Comparison of ENCODE assay signal across 35 cellular contexts in the genomic region with DNA sequence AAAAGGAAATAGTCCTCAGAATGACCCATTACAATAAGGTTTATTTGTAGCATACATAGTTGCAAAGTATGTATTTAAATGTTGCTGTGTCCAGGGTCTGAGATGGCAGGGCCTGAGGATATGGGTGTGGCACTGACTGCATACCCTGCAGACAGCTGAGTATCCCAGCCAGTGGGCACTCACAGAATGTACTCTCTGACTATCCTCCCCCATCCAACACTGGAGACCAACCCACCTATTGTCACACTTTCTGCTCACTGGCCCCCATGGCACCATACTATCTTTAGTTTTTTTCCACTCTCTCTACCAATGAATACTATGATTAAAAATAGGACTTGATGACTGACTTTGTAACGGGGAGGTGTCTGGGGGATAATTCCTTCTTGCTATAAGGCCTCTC.
"Had no signal": no experiment of that assay in that cellular context is flagged by ENCODE, and none has a peak within 500 bp of the region (broad histone marks: within the 10 kb centered on the region; RNA-seq: fewer than 3 reads in every experiment).

No MANE protein-coding gene starts in this region.

- H3K4me3 ChIP-seq: adrenal gland, body of pancreas, breast epithelium had no signal

- DNase-seq: activated CD4-positive, alpha-beta memory T cell treated with anti-CD3 and anti-CD28 coated beads, Interleukin-2, amount 10 ng/mL, durations not matched to agents 7 days and 5 days; activated CD4-positive, alpha-beta T cell treated with anti-CD3 and anti-CD28 coated beads for 1 hour; activated CD4-positive, alpha-beta T cell treated with anti-CD3 and anti-CD28 coated beads for 36 hours; activated CD4-positive, alpha-beta T cell treated with anti-CD3 and anti-CD28 coated beads for 48 hours; activated CD4-positive, alpha-beta T cell treated with anti-CD3 and anti-CD28 coated beads, Interleukin-2, amount 10 ng/mL, durations not matched to agents 7 days and 5 days; activated CD4-positive, alpha-beta T cell treated with anti-CD3 and anti-CD28 coated beads, Interleukin-2, amount 50 U/mL, for 48 hours; activated CD4-positive, CD25-positive, alpha-beta regulatory T cell; activated CD8-positive, alpha-beta memory T cell treated with anti-CD3 and anti-CD28 coated beads, Interleukin-2, amount 50 U/mL, for 4 hours; activated effector memory CD4-positive, alpha-beta T cell treated with anti-CD3 and anti-CD28 coated beads, Interleukin-2, amount 50 U/mL, for 16 hours; activated gamma-delta T cell treated with Interleukin-2 at 50 U/mL for 16 hours; activated naive CD4-positive, alpha-beta T cell; activated naive CD4-positive, alpha-beta T cell treated with anti-CD3 and anti-CD28 coated beads for 36 hours; activated naive CD4-positive, alpha-beta T cell treated with anti-CD3 and anti-CD28 coated beads, Interleukin-2, amount 50 U/mL, for 16 hours; activated naive CD8-positive, alpha-beta T cell treated with anti-CD3 and anti-CD28 coated beads for 36 hours; activated T-cell treated with anti-CD3 and anti-CD28 coated beads for 4 hours; activated T-cell treated with anti-CD3 and anti-CD28 coated beads, Interleukin-2, amount 50 U/mL, for 1 hour; activated T-cell treated with anti-CD3 and anti-CD28 coated beads, Interleukin-2, amount 50 U/mL, for 4 hours; activated T-cell treated with anti-CD3 and anti-CD28 coated beads, Interleukin-2, amount 50 U/mL, for 72 hours; adrenal gland; amniotic stem cell; body of pancreas; brain microvascular endothelial cell; central memory CD4-positive, alpha-beta T cell; T-helper 1 cell; T-helper 2 cell; T-helper 9 cell; WERI-Rb-1 had no signal

- H3K36me3 Mint-ChIP-seq: activated naive CD4-positive, alpha-beta T cell treated with anti-CD3 and anti-CD28 coated beads, Interleukin-2, amount 50 U/mL, for 72 hours; activated naive CD8-positive, alpha-beta T cell treated with anti-CD3 and anti-CD28 coated beads for 36 hours; WTC11 had no signal

- H3K27me3 ChIP-seq: adrenal gland, body of pancreas, brain microvascular endothelial cell, breast epithelium had no signal

- H3K27ac Mint-ChIP-seq: activated CD4-positive, alpha-beta memory T cell treated with anti-CD3 and anti-CD28 coated beads, Interleukin-2, amount 10 ng/mL, durations not matched to agents 7 days and 5 days; activated CD4-positive, alpha-beta T cell treated with anti-CD3 and anti-CD28 coated beads for 36 hours; activated CD4-positive, alpha-beta T cell treated with anti-CD3 and anti-CD28 coated beads, Interleukin-2, amount 10 ng/mL, durations not matched to agents 7 days and 5 days; activated naive CD4-positive, alpha-beta T cell treated with anti-CD3 and anti-CD28 coated beads for 36 hours; activated naive CD4-positive, alpha-beta T cell treated with anti-CD3 and anti-CD28 coated beads, Interleukin-2, amount 50 U/mL, for 72 hours; activated naive CD8-positive, alpha-beta T cell treated with anti-CD3 and anti-CD28 coated beads for 36 hours; activated T-cell treated with anti-CD3 and anti-CD28 coated beads, Interleukin-2, amount 50 U/mL, for 72 hours; activated T-helper 1 cell treated with anti-CD3 and anti-CD28 coated beads, Interleukin-12 subunit alpha, Interleukin-12 subunit beta, Interleukin-2, Interleukin-4 antibody, amounts not matched to agents 30 ng/mL and 10 ng/mL and 1 ng/mL, durations not matched to agents 14 hours and 24 hours and 36 hours; activated T-helper 17 cell treated with anti-CD3 and anti-CD28 coated beads, Interleukin-2, amount 50 U/mL, for 72 hours; T-helper 1 cell treated with Interleukin-12 subunit alpha and Interleukin-12 subunit beta and Interleukin-4 antibody, amounts not matched to agents 30 μg/mL and 1 μg/mL, for 36 hours; T-helper 2 cell treated with Interferon-gamma antibody and Interleukin-4, amounts not matched to agents 5 μg/mL and 100 μg/mL, for 36 hours; WTC11 had no signal

- H3K9me3 Mint-ChIP-seq: activated CD4-positive, alpha-beta memory T cell treated with anti-CD3 and anti-CD28 coated beads, Interleukin-2, amount 10 ng/mL, durations not matched to agents 7 days and 5 days; activated CD4-positive, alpha-beta T cell treated with anti-CD3 and anti-CD28 coated beads, Interleukin-2, amount 10 ng/mL, durations not matched to agents 7 days and 5 days; activated naive CD4-positive, alpha-beta T cell treated with anti-CD3 and anti-CD28 coated beads for 36 hours; activated naive CD8-positive, alpha-beta T cell treated with anti-CD3 and anti-CD28 coated beads for 36 hours; activated T-helper 1 cell treated with anti-CD3 and anti-CD28 coated beads, Interleukin-12 subunit alpha, Interleukin-12 subunit beta, Interleukin-2, Interleukin-4 antibody, amounts not matched to agents 30 ng/mL and 10 ng/mL and 1 ng/mL, durations not matched to agents 14 hours and 24 hours and 36 hours; activated T-helper 17 cell treated with anti-CD3 and anti-CD28 coated beads, Interleukin-2, amount 50 U/mL, for 72 hours; T-helper 1 cell treated with Interleukin-12 subunit alpha and Interleukin-12 subunit beta and Interleukin-4 antibody, amounts not matched to agents 30 μg/mL and 1 μg/mL, for 36 hours; T-helper 2 cell treated with Interferon-gamma antibody and Interleukin-4, amounts not matched to agents 5 μg/mL and 100 μg/mL, for 36 hours had no signal

- H3K9me3 ChIP-seq: adrenal gland, body of pancreas, breast epithelium had no signal

- H3K4me1 ChIP-seq: adrenal gland, body of pancreas had no signal

- H3K27me3 Mint-ChIP-seq: activated CD4-positive, alpha-beta memory T cell treated with anti-CD3 and anti-CD28 coated beads, Interleukin-2, amount 10 ng/mL, durations not matched to agents 7 days and 5 days; activated CD4-positive, alpha-beta T cell treated with anti-CD3 and anti-CD28 coated beads for 36 hours; activated CD4-positive, alpha-beta T cell treated with anti-CD3 and anti-CD28 coated beads, Interleukin-2, amount 10 ng/mL, durations not matched to agents 7 days and 5 days; activated naive CD8-positive, alpha-beta T cell treated with anti-CD3 and anti-CD28 coated beads for 36 hours had no signal

- H3K4me1 Mint-ChIP-seq: activated CD4-positive, alpha-beta memory T cell treated with anti-CD3 and anti-CD28 coated beads, Interleukin-2, amount 10 ng/mL, durations not matched to agents 7 days and 5 days; activated CD4-positive, alpha-beta T cell treated with anti-CD3 and anti-CD28 coated beads for 36 hours; activated CD4-positive, alpha-beta T cell treated with anti-CD3 and anti-CD28 coated beads, Interleukin-2, amount 10 ng/mL, durations not matched to agents 7 days and 5 days; activated naive CD8-positive, alpha-beta T cell treated with anti-CD3 and anti-CD28 coated beads for 36 hours; activated T-helper 17 cell treated with anti-CD3 and anti-CD28 coated beads, Interleukin-2, amount 50 U/mL, for 72 hours had no signal

- H3K27ac ChIP-seq: adrenal gland, body of pancreas, brain microvascular endothelial cell, breast epithelium, WERI-Rb-1 had no signal

- H3K4me3 Mint-ChIP-seq: activated CD4-positive, alpha-beta memory T cell treated with anti-CD3 and anti-CD28 coated beads, Interleukin-2, amount 10 ng/mL, durations not matched to agents 7 days and 5 days; activated CD4-positive, alpha-beta T cell treated with anti-CD3 and anti-CD28 coated beads for 36 hours; activated CD4-positive, alpha-beta T cell treated with anti-CD3 and anti-CD28 coated beads, Interleukin-2, amount 10 ng/mL, durations not matched to agents 7 days and 5 days; activated naive CD4-positive, alpha-beta T cell treated with anti-CD3 and anti-CD28 coated beads for 36 hours; activated naive CD8-positive, alpha-beta T cell treated with anti-CD3 and anti-CD28 coated beads for 36 hours; activated T-cell treated with anti-CD3 and anti-CD28 coated beads, Interleukin-2, amount 50 U/mL, for 4 hours; activated T-cell treated with anti-CD3 and anti-CD28 coated beads, Interleukin-2, amount 50 U/mL, for 72 hours; activated T-helper 1 cell treated with anti-CD3 and anti-CD28 coated beads, Interleukin-12 subunit alpha, Interleukin-12 subunit beta, Interleukin-2, Interleukin-4 antibody, amounts not matched to agents 30 ng/mL and 10 ng/mL and 1 ng/mL, durations not matched to agents 14 hours and 24 hours and 36 hours; activated T-helper 17 cell treated with anti-CD3 and anti-CD28 coated beads, Interleukin-2, amount 50 U/mL, for 72 hours; T-helper 1 cell treated with Interleukin-12 subunit alpha and Interleukin-12 subunit beta and Interleukin-4 antibody, amounts not matched to agents 30 μg/mL and 1 μg/mL, for 36 hours; T-helper 2 cell treated with Interferon-gamma antibody and Interleukin-4, amounts not matched to agents 5 μg/mL and 100 μg/mL, for 36 hours; WTC11 had no signal

- H3K36me3 ChIP-seq: adrenal gland, brain microvascular endothelial cell, breast epithelium, WERI-Rb-1 had no signal

- ATAC-seq: activated CD4-positive, alpha-beta T cell treated with anti-CD3 and anti-CD28 coated beads for 36 hours; activated CD4-positive, CD25-positive, alpha-beta regulatory T cell treated with anti-CD3 and anti-CD28 coated beads, Interleukin-2, amount 50 U/mL, for 24 hours; activated naive CD4-positive, alpha-beta T cell treated with anti-CD3 and anti-CD28 coated beads, Interleukin-2, amount 50 U/mL, for 72 hours; activated T-cell treated with anti-CD3 and anti-CD28 coated beads, Interleukin-2, amount 50 U/mL, for 4 hours; activated T-cell treated with anti-CD3 and anti-CD28 coated beads, Interleukin-2, amount 50 U/mL, for 72 hours; activated T-helper 17 cell treated with anti-CD3 and anti-CD28 coated beads, Interleukin-2, amount 50 U/mL, for 72 hours; body of pancreas had no signal
